ENCODE assay signal across 28 cellular contexts in the genomic region with DNA sequence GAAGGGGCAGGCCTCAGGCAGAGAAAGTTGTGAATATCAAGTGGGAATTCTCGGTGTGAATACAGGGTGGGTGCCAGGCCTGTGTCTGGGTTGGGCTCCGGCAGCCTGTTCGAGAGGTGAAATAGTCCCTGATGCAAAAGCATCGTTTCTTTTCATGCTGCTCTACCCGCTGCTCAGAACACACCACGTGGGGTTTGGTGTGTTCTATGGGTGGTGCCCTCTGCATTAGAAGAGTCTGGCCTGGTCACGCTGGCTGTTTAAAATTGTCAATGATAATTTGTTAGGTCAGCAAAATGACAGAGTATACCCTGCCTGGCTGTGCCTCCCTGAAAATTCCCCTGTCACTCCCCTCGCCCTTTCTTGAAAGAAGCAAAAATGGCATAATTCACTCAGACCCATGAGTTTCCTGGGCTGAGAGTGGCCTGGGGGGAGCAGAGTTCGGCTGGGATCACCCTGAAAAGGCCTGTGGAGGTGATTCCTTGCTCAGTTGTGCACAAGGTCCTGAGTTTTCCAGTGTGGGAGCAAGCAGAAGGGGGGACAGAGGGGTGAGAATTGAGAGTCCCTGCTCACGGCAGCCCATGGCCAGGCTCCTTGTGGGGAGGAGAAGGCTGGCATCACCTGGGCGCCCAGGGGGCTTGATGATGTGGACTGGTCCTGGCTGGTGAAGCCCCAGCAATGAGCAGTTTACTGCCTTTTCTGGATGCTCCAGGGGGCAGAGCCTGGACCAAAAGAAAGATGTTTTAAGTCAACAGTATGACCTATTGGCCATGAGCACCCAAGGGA. TPM values are rescaled to one million over a fixed set of nuclear protein-coding genes. Genes with fewer than 3 reads are reported as not detected.
"Had no signal": no experiment of that assay in that cellular context is flagged by ENCODE, and none has a peak within 500 bp of the region (broad histone marks: within the 10 kb centered on the region; RNA-seq: fewer than 3 reads in every experiment).

No MANE protein-coding gene starts in this region.

- FAIRE-seq: islet of Langerhans, pancreas had no signal

- DNase-seq: effector CD4-positive, alpha-beta T cell; foreskin melanocyte; heart left ventricle; hippocampal formation; kidney glomerular epithelial cell; mammary epithelial cell; midbrain; occipital lobe; pancreas; psoas muscle; retina; stimulated activated CD4-positive, alpha-beta T cell treated with anti-CD3 and anti-CD28 coated beads, Interleukin-2, amount 100 ng/mL, for 24 hours; stimulated activated CD4-positive, alpha-beta T cell treated with anti-CD3 and anti-CD28 coated beads, Interleukin-4, amount 100 ng/mL, for 4 hours; stimulated activated naive B cell treated with anti-CD40 and anti-IgM and Interleukin-4, amounts not matched to agents 10 μg/mL and 1 μg/mL and 100 μg/mL, for 72 hours; stimulated activated naive CD8-positive, alpha-beta T cell treated with anti-CD3 and anti-CD28 coated beads, Interleukin-15, amount 100 ng/mL, for 72 hours; substantia nigra; transverse colon had no signal

- ATAC-seq: heart left ventricle; pancreas; psoas muscle; sciatic nerve; stimulated activated naive B cell treated with anti-CD40 and anti-IgM and Interleukin-4, amounts not matched to agents 10 μg/mL and 1 μg/mL and 100 μg/mL, for 72 hours; stimulated activated naive CD8-positive, alpha-beta T cell treated with anti-CD3 and anti-CD28 coated beads, Interleukin-15, amount 100 ng/mL, for 72 hours had no signal

- H3K4me1 Mint-ChIP-seq: nephron; stimulated activated naive B cell treated with anti-CD40 and anti-IgM and Interleukin-4, amounts not matched to agents 10 μg/mL and 1 μg/mL and 100 μg/mL, for 72 hours; stimulated activated naive CD8-positive, alpha-beta T cell treated with anti-CD3 and anti-CD28 coated beads, Interleukin-15, amount 100 ng/mL, for 72 hours had no signal

- H3K4me3 ChIP-seq: coronary artery, heart left ventricle, pancreas, psoas muscle, skin epidermis, thoracic aorta, transverse colon had no signal

- H3K9me3 Mint-ChIP-seq: nephron; stimulated activated naive B cell treated with anti-CD40 and anti-IgM and Interleukin-4, amounts not matched to agents 10 μg/mL and 1 μg/mL and 100 μg/mL, for 72 hours; stimulated activated naive CD8-positive, alpha-beta T cell treated with anti-CD3 and anti-CD28 coated beads, Interleukin-15, amount 100 ng/mL, for 72 hours had no signal

- H3K9me3 ChIP-seq: heart left ventricle, pancreas, psoas muscle, thoracic aorta, transverse colon had no signal

- H3K27ac Mint-ChIP-seq: stimulated activated naive B cell treated with anti-CD40 and anti-IgM and Interleukin-4, amounts not matched to agents 10 μg/mL and 1 μg/mL and 100 μg/mL, for 72 hours; stimulated activated naive CD8-positive, alpha-beta T cell treated with anti-CD3 and anti-CD28 coated beads, Interleukin-15, amount 100 ng/mL, for 72 hours had no signal

- H3K36me3 ChIP-seq: heart left ventricle, pancreas, thoracic aorta, transverse colon had no signal

- H3K27ac ChIP-seq: coronary artery, heart left ventricle, pancreas, psoas muscle, skin epidermis, thoracic aorta, transverse colon had no signal

- H3K36me3 Mint-ChIP-seq: stimulated activated naive B cell treated with anti-CD40 and anti-IgM and Interleukin-4, amounts not matched to agents 10 μg/mL and 1 μg/mL and 100 μg/mL, for 72 hours had no signal

- H3K4me1 ChIP-seq: pancreas, psoas muscle, transverse colon had no signal

- H3K4me3 Mint-ChIP-seq: stimulated activated naive B cell treated with anti-CD40 and anti-IgM and Interleukin-4, amounts not matched to agents 10 μg/mL and 1 μg/mL and 100 μg/mL, for 72 hours; stimulated activated naive CD8-positive, alpha-beta T cell treated with anti-CD3 and anti-CD28 coated beads, Interleukin-15, amount 100 ng/mL, for 72 hours had no signal

RNA-seq across cellular contexts. Expression of a gene that starts 3.2 kb away (rescaled TPM):
- total RNA-seq: chondrocyte, dermis microvascular lymphatic vessel endothelial cell, heart left ventricle, lower leg skin, mammary epithelial cell, psoas muscle, sciatic nerve, thoracic aorta, ureter had no signal
- polyA plus RNA-seq: esophagus, heart left ventricle, mammary epithelial cell, psoas muscle had no signal
